In genomic region chr13:104001766-104002165, GRCh38 we compare ENCODE assay signal across 22 cellular contexts.
"Had no signal": no experiment of that assay in that cellular context is flagged by ENCODE, and none has a peak within 500 bp of the region (broad histone marks: within the 10 kb centered on the region; RNA-seq: fewer than 3 reads in every experiment).

No MANE protein-coding gene starts in this region.

- H3K4me3 ChIP-seq: left lung, mucosa of descending colon, psoas muscle, right atrium auricular region, spleen, tibial nerve, uterus had no signal

- H3K9ac ChIP-seq: parathyroid adenoma had no signal

- H3K27me3 ChIP-seq: left lung, neutrophil, right atrium auricular region, spleen, tibial nerve, uterus had no signal

- H3K4me1 ChIP-seq: left lung, parathyroid adenoma, psoas muscle, spleen, tibial nerve, uterus had no signal

- H3K9me3 ChIP-seq: left lung, mucosa of descending colon, neutrophil, psoas muscle, right atrium auricular region, spleen, tibial nerve, uterus had no signal

- DNase-seq: hippocampal formation; kidney glomerular epithelial cell; left colon; left lung; midbrain; mucosa of descending colon; naive thymus-derived CD4-positive, alpha-beta T cell; occipital lobe; psoas muscle; small intestine; spleen; stimulated activated CD4-positive, alpha-beta T cell treated with anti-CD3 and anti-CD28 coated beads, Interleukin-4, amount 100 ng/mL, for 24 hours; stimulated activated naive CD4-positive, alpha-beta T cell treated with Interleukin-2 at 50 U/mL for 16 hours; stimulated activated naive CD8-positive, alpha-beta T cell treated with anti-CD3 and anti-CD28 coated beads, Interleukin-15, amount 100 ng/mL, for 72 hours; substantia nigra; uterus had no signal

- H3K36me3 ChIP-seq: left lung, neutrophil, right atrium auricular region, spleen, tibial nerve, uterus had no signal

- H3K27ac ChIP-seq: left lung, neutrophil, parathyroid adenoma, psoas muscle, right atrium auricular region, spleen, tibial nerve, uterus had no signal

- H2AFZ ChIP-seq: parathyroid adenoma had no signal

- ATAC-seq: left colon; left lung; mucosa of descending colon; naive thymus-derived CD4-positive, alpha-beta T cell; natural killer cell treated with Interleukin-12 subunit alpha and Interleukin-12 subunit beta and Interleukin-15 and Interleukin-18, amount 100 ng/mL, for 72 hours; stimulated activated memory B cell treated with anti-CD40 and anti-IgM and Interleukin-4, amounts not matched to agents 10 μg/mL and 1 μg/mL and 100 μg/mL, for 72 hours; stimulated activated naive CD8-positive, alpha-beta T cell treated with anti-CD3 and anti-CD28 coated beads, Interleukin-15, amount 100 ng/mL, for 72 hours had no signal
